In the genomic region with DNA sequence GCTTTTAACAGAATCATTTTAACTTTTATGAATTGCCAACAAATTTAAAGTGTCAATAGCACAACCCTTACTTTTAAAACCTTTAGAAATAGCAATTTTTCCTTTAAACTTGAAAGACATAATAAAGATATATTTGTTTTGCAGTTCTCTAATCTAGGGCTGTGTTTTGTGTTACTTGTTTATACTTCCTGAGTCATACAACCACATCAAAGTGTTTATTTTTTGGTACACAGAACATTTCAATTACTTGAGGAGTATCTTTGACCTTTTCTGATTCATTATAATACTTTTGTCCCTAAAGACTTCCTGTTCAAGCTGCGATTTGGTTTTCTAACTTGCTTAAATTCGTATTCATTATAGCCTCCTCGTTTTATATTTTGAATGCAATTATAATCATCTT, we compare ENCODE assay signal across 1 cellular context.
TF ChIP-seq lines count a peak whose summit lies in the region.

No MANE protein-coding gene starts in this region.

TF ChIP-seq in HepG2, 621 proteins besides CTCF, POLR2A, EP300 and RAD21:
- TF ChIP-seq NR2F1 (CRISPR knock-in tag; IDR thresholded peaks at IDR 0.05) (peak in 1 of 2 experiments; percentile 44; a peak in 1 of 4 replicates), RBFOX2 (IDR thresholded peaks at IDR 0.05; ENCODE audit: low read depth, low read length) (0 out of 2 replicates have a peak, but pooled peaks have one; percentile 19), GZF1 (CRISPR knock-in tag; IDR thresholded peaks at IDR 0.05) (no peak)
